19 cellular contexts compared by ENCODE assay signal in genomic region chr7:117682681-117683385, GRCh38.
DNase-seq lines count a peak whose midpoint lies in the region; ATAC-seq, FAIRE-seq and TF ChIP-seq lines count a peak whose summit lies in the region.
"Had no signal": no experiment of that assay in that cellular context is flagged by ENCODE, and none has a peak within 500 bp of the region (broad histone marks: within the 10 kb centered on the region; RNA-seq: fewer than 3 reads in every experiment).

No MANE protein-coding gene starts in this region.

- H3K27me3 ChIP-seq in left lung: no peaks in the 10 kb centered on the region
- H3K27me3 ChIP-seq: uterus had no signal

- TF ChIP-seq CTCF in left lung (IDR thresholded peaks at IDR 0.05): no peak

- FAIRE-seq in urothelium cell line (lab: Jason Lieb, UNC): no peak
- FAIRE-seq: keratinocyte had no signal

- no peak overlapping the region for H3K4me3 ChIP-seq in left lung
- H3K4me3 ChIP-seq: uterus had no signal

- no peaks in the 10 kb centered on the region for H3K4me1 ChIP-seq in left lung
- H3K4me1 ChIP-seq: parathyroid adenoma, uterus had no signal

- no peaks in the 10 kb centered on the region for H3K9me3 ChIP-seq in left lung
- H3K9me3 ChIP-seq: SK-N-SH, uterus had no signal

- H3K27me3 Mint-ChIP-seq in effector memory CD8-positive, alpha-beta T cell: no peaks in the 10 kb centered on the region
- H3K27me3 Mint-ChIP-seq: activated CD4-positive, alpha-beta T cell treated with anti-CD3 and anti-CD28 coated beads, Interleukin-2, amount 10 ng/mL, durations not matched to agents 24 days and 14 days; brain; CD4-positive, alpha-beta memory T cell; stimulated activated naive B cell treated with anti-CD40 and anti-IgM and Interleukin-4, amounts not matched to agents 10 μg/mL and 1 μg/mL and 100 μg/mL, for 72 hours had no signal

- intact Hi-C loops in left lung (cut with DNase I): no loop called here

- no peaks in the 10 kb centered on the region for H3K4me1 Mint-ChIP-seq in effector memory CD8-positive, alpha-beta T cell (ENCODE audit: low read depth in 2 of 2)
- H3K4me1 Mint-ChIP-seq: activated CD4-positive, alpha-beta T cell treated with anti-CD3 and anti-CD28 coated beads, Interleukin-2, amount 10 ng/mL, durations not matched to agents 24 days and 14 days; brain; CD4-positive, alpha-beta memory T cell; stimulated activated naive B cell treated with anti-CD40 and anti-IgM and Interleukin-4, amounts not matched to agents 10 μg/mL and 1 μg/mL and 100 μg/mL, for 72 hours had no signal

- no peaks in the 10 kb centered on the region for H3K36me3 Mint-ChIP-seq in effector memory CD8-positive, alpha-beta T cell (ENCODE audit: insufficient read depth)
- H3K36me3 Mint-ChIP-seq: brain; CD4-positive, alpha-beta memory T cell; stimulated activated naive B cell treated with anti-CD40 and anti-IgM and Interleukin-4, amounts not matched to agents 10 μg/mL and 1 μg/mL and 100 μg/mL, for 72 hours had no signal

- H3K9me3 Mint-ChIP-seq in effector memory CD8-positive, alpha-beta T cell: no peaks in the 10 kb centered on the region
- H3K9me3 Mint-ChIP-seq: activated CD4-positive, alpha-beta T cell treated with anti-CD3 and anti-CD28 coated beads, Interleukin-2, amount 10 ng/mL, durations not matched to agents 24 days and 14 days; brain; stimulated activated naive B cell treated with anti-CD40 and anti-IgM and Interleukin-4, amounts not matched to agents 10 μg/mL and 1 μg/mL and 100 μg/mL, for 72 hours had no signal

- no peak overlapping the region for H3K4me3 Mint-ChIP-seq in effector memory CD8-positive, alpha-beta T cell
- H3K4me3 Mint-ChIP-seq: activated CD4-positive, alpha-beta T cell treated with anti-CD3 and anti-CD28 coated beads, Interleukin-2, amount 10 ng/mL, durations not matched to agents 24 days and 14 days; brain; CD4-positive, alpha-beta memory T cell; stimulated activated naive B cell treated with anti-CD40 and anti-IgM and Interleukin-4, amounts not matched to agents 10 μg/mL and 1 μg/mL and 100 μg/mL, for 72 hours had no signal

- peak; percentile 92 for ATAC-seq in left lung
- ATAC-seq in GM18873 (IDR thresholded peaks at IDR 0.05; ENCODE audit: low FRiP score, unreplicated experiment): no peak
- no peak for ATAC-seq in effector memory CD8-positive, alpha-beta T cell (replicated peaks)
- ATAC-seq: stimulated activated naive B cell treated with anti-CD40 and anti-IgM and Interleukin-4, amounts not matched to agents 10 μg/mL and 1 μg/mL and 100 μg/mL, for 72 hours had no signal

- no peak overlapping the region for H3K27ac Mint-ChIP-seq in effector memory CD8-positive, alpha-beta T cell
- H3K27ac Mint-ChIP-seq: activated CD4-positive, alpha-beta T cell treated with anti-CD3 and anti-CD28 coated beads, Interleukin-2, amount 10 ng/mL, durations not matched to agents 24 days and 14 days; CD4-positive, alpha-beta memory T cell; stimulated activated naive B cell treated with anti-CD40 and anti-IgM and Interleukin-4, amounts not matched to agents 10 μg/mL and 1 μg/mL and 100 μg/mL, for 72 hours had no signal

- H3K27ac ChIP-seq in epithelial cell of prostate: no peak overlapping the region
- H3K27ac ChIP-seq in left lung: no peak overlapping the region
- H3K27ac ChIP-seq: parathyroid adenoma, uterus had no signal

- peak; percentile 31 for DNase-seq in Daoy (ENCODE audit: low read depth)
- DNase-seq in NCI-H226: peak; percentile 52
- DNase-seq in epithelial cell of prostate (ENCODE audit: low read depth, low spot score): peak; percentile 36
- no peak for DNase-seq in left lung
- DNase-seq in urothelium cell line (ENCODE audit: low spot score): no peak
- DNase-seq in DMS79 treated with DMSO at 0.1 percent for 48 hours (lab: John Stamatoyannopoulos, UW): no peak
- no peak for DNase-seq in effector memory CD8-positive, alpha-beta T cell
- DNase-seq: activated CD4-positive, alpha-beta T cell treated with anti-CD3 and anti-CD28 coated beads, Interleukin-2, amount 10 ng/mL, durations not matched to agents 24 days and 14 days; activated naive CD4-positive, alpha-beta T cell treated with anti-CD3 and anti-CD28 coated beads, Interleukin-2, amount 50 U/mL, for 16 hours; activated T-cell treated with anti-CD3 and anti-CD28 coated beads for 4 hours; CD4-positive, alpha-beta memory T cell; effector memory CD4-positive, alpha-beta T cell; SK-N-SH; stimulated activated naive B cell treated with anti-CD40 and anti-IgM and Interleukin-4, amounts not matched to agents 10 μg/mL and 1 μg/mL and 100 μg/mL, for 72 hours had no signal

- no peaks in the 10 kb centered on the region for H3K36me3 ChIP-seq in left lung
- H3K36me3 ChIP-seq: uterus had no signal

Comparison
In these comparisons a context has a peak if more than half of its experiments do, and no peak if none do; other contexts are left out.
1. DNase-seq: peak in Daoy (single experiment), NCI-H226 (single experiment) and epithelial cell of prostate (single experiment); none in left lung (0 of 2), urothelium cell line (single experiment), DMS79 treated with DMSO at 0.1 percent for 48 hours (single experiment) and effector memory CD8-positive, alpha-beta T cell (0 of 3).